13 cellular contexts compared by ENCODE assay signal in genomic region chr11:6856871-6857270, GRCh38. TPM values are rescaled to one million over a fixed set of nuclear protein-coding genes. Genes with fewer than 3 reads are reported as not detected.
DNase-seq lines count a peak whose midpoint lies in the region; ATAC-seq and TF ChIP-seq lines count a peak whose summit lies in the region.
"Had no signal": no experiment of that assay in that cellular context is flagged by ENCODE, and none has a peak within 500 bp of the region (broad histone marks: within the 10 kb centered on the region; RNA-seq: fewer than 3 reads in every experiment).

No MANE protein-coding gene starts in this region.

- no peaks in the 10 kb centered on the region for H3K4me1 Mint-ChIP-seq in CD4-positive, alpha-beta T cell (ENCODE audit: low read depth)
- H3K4me1 Mint-ChIP-seq: T-cell had no signal

- H3K9me3 ChIP-seq in CD4-positive, alpha-beta T cell (ENCODE audit: control insufficient read depth, low read length): peaks cover 4% of the 10 kb centered on the region

- no peaks in the 10 kb centered on the region for H3K36me3 Mint-ChIP-seq in CD4-positive, alpha-beta T cell (ENCODE audit: low read depth)
- H3K36me3 Mint-ChIP-seq: T-cell had no signal

- DNase-seq in fibroblast of mammary gland (ENCODE audit: low read depth) (peak; percentile 48), T1000 (lab: John Stamatoyannopoulos, UW) (no peak), T-helper 9 cell (no peak), pons (ENCODE audit: low spot score) (no peak)
- DNase-seq in CD4-positive, alpha-beta T cell: no peak
- DNase-seq: islet precursor cell; naive thymus-derived CD4-positive, alpha-beta T cell; NCI-H187; T-cell had no signal

- peaks cover 4% of the 10 kb centered on the region for H3K9me3 Mint-ChIP-seq in CD4-positive, alpha-beta T cell

- CTCF ChIA-PET in CD4-positive, alpha-beta T cell (lab: Charles Lee): no interaction called here

- H3K27me3 ChIP-seq in CD4-positive, alpha-beta T cell (ENCODE audit: control insufficient read depth, insufficient read depth, low read length): peaks cover 3% of the 10 kb centered on the region

- intact Hi-C loops in CD4-positive, alpha-beta T cell (cut with DNase I, micrococcal nuclease): no loop called here

- POLR2A ChIA-PET in CD4-positive, alpha-beta T cell (lab: Charles Lee): no interaction called here

- no peak overlapping the region for H3K27ac ChIP-seq in CD4-positive, alpha-beta T cell (ENCODE audit: low read depth, low read length)
- H3K27ac ChIP-seq: skin epidermis had no signal

- H3K27ac Mint-ChIP-seq in CD4-positive, alpha-beta T cell: no peak overlapping the region
- H3K27ac Mint-ChIP-seq: naive thymus-derived CD4-positive, alpha-beta T cell; T-cell had no signal

- no peak for TF ChIP-seq CTCF in fibroblast of mammary gland (conservative IDR thresholded peaks at IDR 0.05; ENCODE audit: control insufficient read depth, insufficient read depth, low read depth, low read length)
- TF ChIP-seq CTCF in CD4-positive, alpha-beta T cell (IDR thresholded peaks at IDR 0.05): no peak

- H3K4me3 ChIP-seq in fibroblast of mammary gland (ENCODE audit: control insufficient read depth, low read depth, low read length): no peak overlapping the region
- H3K4me3 ChIP-seq: skin epidermis had no signal

- H3K27me3 Mint-ChIP-seq in CD4-positive, alpha-beta T cell: peaks cover 6% of the 10 kb centered on the region

- no peak overlapping the region for H3K4me3 Mint-ChIP-seq in CD4-positive, alpha-beta T cell
- H3K4me3 Mint-ChIP-seq: naive thymus-derived CD4-positive, alpha-beta T cell; T-cell had no signal

- ATAC-seq in GM18517 (IDR thresholded peaks at IDR 0.05; ENCODE audit: unreplicated experiment): peak; percentile 81
- ATAC-seq in GM21515 (IDR thresholded peaks at IDR 0.05; ENCODE audit: unreplicated experiment): peak; percentile 76
- peak; percentile 90 for ATAC-seq in HG03378 (IDR thresholded peaks at IDR 0.05; ENCODE audit: unreplicated experiment)
- no peak for ATAC-seq in CD4-positive, alpha-beta T cell (ENCODE audit: poor library complexity)
- ATAC-seq: naive thymus-derived CD4-positive, alpha-beta T cell; T-cell had no signal

RNA-seq across cellular contexts. Expression of gene OR10A2, which starts 6.0 kb away (rescaled TPM):
- not detected for total RNA-seq in CD4-positive, alpha-beta T cell
- total RNA-seq: T-cell had no signal

RNA-seq across cellular contexts. Expression of gene OR10A5, which starts 11.4 kb away (rescaled TPM):
- total RNA-seq in CD4-positive, alpha-beta T cell: not detected
- total RNA-seq: naive thymus-derived CD4-positive, alpha-beta T cell; T-cell had no signal

RNA-seq across cellular contexts. Expression of gene OR10A4, which starts 19.6 kb away (rescaled TPM):
- not detected for total RNA-seq in CD4-positive, alpha-beta T cell
- total RNA-seq: naive thymus-derived CD4-positive, alpha-beta T cell; T-cell had no signal

RNA-seq across cellular contexts. Expression of gene OR2D2, which starts 35.4 kb away (rescaled TPM):
- total RNA-seq in CD4-positive, alpha-beta T cell: not detected
- total RNA-seq: T-cell had no signal

RNA-seq across cellular contexts. Expression of gene OR6A2, which starts 57.4 kb away (rescaled TPM):
- not detected for total RNA-seq in CD4-positive, alpha-beta T cell
